In the genomic region with DNA sequence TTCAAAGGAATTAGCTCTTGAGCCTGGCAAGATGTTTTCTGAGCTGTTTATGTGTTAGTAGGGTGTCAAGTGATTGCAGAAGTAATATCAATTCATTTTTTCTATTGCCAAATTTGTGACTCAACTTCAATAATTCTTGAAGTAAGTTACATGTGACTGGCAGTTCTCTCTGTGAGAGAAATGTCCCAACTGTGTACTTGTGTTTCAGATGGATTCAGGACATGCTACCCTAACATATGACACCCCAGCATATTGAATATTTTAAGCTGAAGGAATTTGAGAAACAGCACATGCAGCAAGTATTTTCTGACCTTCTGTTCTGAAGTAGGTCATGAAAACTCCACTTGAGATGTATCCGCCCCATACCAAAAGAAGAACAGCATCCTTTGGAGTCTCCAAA, we compare ENCODE assay signal across 32 cellular contexts.
"Had no signal": no experiment of that assay in that cellular context is flagged by ENCODE, and none has a peak within 500 bp of the region (broad histone marks: within the 10 kb centered on the region; RNA-seq: fewer than 3 reads in every experiment).

No MANE protein-coding gene starts in this region.

- H3K36me3 Mint-ChIP-seq: naive B cell; naive thymus-derived CD8-positive, alpha-beta T cell; natural killer cell treated with Interleukin-12 subunit alpha and Interleukin-12 subunit beta and Interleukin-15 and Interleukin-18, amount 100 ng/mL, for 72 hours; stimulated activated effector memory CD8-positive, alpha-beta T cell treated with anti-CD3 and anti-CD28 coated beads, Interleukin-12 subunit alpha, Interleukin-12 subunit beta, amount 100 ng/mL, for 72 hours; stimulated activated naive B cell treated with anti-CD40 and anti-IgM and Interleukin-4, amounts not matched to agents 10 μg/mL and 1 μg/mL and 100 μg/mL, for 72 hours had no signal

- DNase-seq: naive B cell; naive thymus-derived CD8-positive, alpha-beta T cell; nephron progenitor cell; nucleus accumbens; ovary; posterior cingulate gyrus; psoas muscle; right cardiac atrium; right lobe of liver; sigmoid colon; spleen; stimulated activated CD4-positive, alpha-beta T cell treated with anti-CD3 and anti-CD28 coated beads, Interleukin-12 subunit alpha, Interleukin-12 subunit beta, amount 100 ng/mL, for 4 hours; stimulated activated CD4-positive, alpha-beta T cell treated with anti-CD3 and anti-CD28 coated beads, Interleukin-1b, Interleukin-23, amount 100 ng/mL, for 48 hours; stimulated activated CD4-positive, alpha-beta T cell treated with anti-CD3 and anti-CD28 coated beads, Interleukin-4, amount 100 ng/mL, for 24 hours; stimulated activated naive B cell treated with anti-CD40 and anti-IgM and Interleukin-4, amounts not matched to agents 10 μg/mL and 1 μg/mL and 100 μg/mL, for 72 hours; stimulated activated naive CD4-positive, alpha-beta T cell treated with Interleukin-2 at 50 U/mL for 16 hours; stomach; thyroid gland; trophoblast cell; upper lobe of left lung; uterus had no signal

- H3K4me3 Mint-ChIP-seq: naive B cell; naive thymus-derived CD8-positive, alpha-beta T cell; natural killer cell treated with Interleukin-12 subunit alpha and Interleukin-12 subunit beta and Interleukin-15 and Interleukin-18, amount 100 ng/mL, for 72 hours; nephron progenitor cell; neural crest cell; stimulated activated effector memory CD8-positive, alpha-beta T cell treated with anti-CD3 and anti-CD28 coated beads, Interleukin-12 subunit alpha, Interleukin-12 subunit beta, amount 100 ng/mL, for 72 hours; stimulated activated naive B cell treated with anti-CD40 and anti-IgM and Interleukin-4, amounts not matched to agents 10 μg/mL and 1 μg/mL and 100 μg/mL, for 72 hours; stimulated activated naive CD8-positive, alpha-beta T cell treated with anti-CD3 and anti-CD28 coated beads, Interleukin-15, Interleukin-2, amounts not matched to agents 100 ng/mL and 50 ng/mL, for 24 hours had no signal

- H3K9me3 Mint-ChIP-seq: naive thymus-derived CD8-positive, alpha-beta T cell; natural killer cell treated with Interleukin-12 subunit alpha and Interleukin-12 subunit beta and Interleukin-15 and Interleukin-18, amount 100 ng/mL, for 72 hours; nephron progenitor cell; neural crest cell; stimulated activated naive B cell treated with anti-CD40 and anti-IgM and Interleukin-4, amounts not matched to agents 10 μg/mL and 1 μg/mL and 100 μg/mL, for 72 hours; stimulated activated naive CD8-positive, alpha-beta T cell treated with anti-CD3 and anti-CD28 coated beads, Interleukin-15, Interleukin-2, amounts not matched to agents 100 ng/mL and 50 ng/mL, for 24 hours had no signal

- H3K27ac ChIP-seq: neutrophil, ovary, parathyroid adenoma, psoas muscle, right lobe of liver, sigmoid colon, skin epidermis, spleen, stomach, thoracic aorta, thyroid gland, tibial nerve, upper lobe of left lung, uterus had no signal

- H3K79me2 ChIP-seq: parathyroid adenoma had no signal

- H3K36me3 ChIP-seq: neutrophil, ovary, right lobe of liver, sigmoid colon, spleen, stomach, thoracic aorta, thyroid gland, tibial nerve, upper lobe of left lung, uterus had no signal

- H3K4me1 ChIP-seq: parathyroid adenoma, right lobe of liver, sigmoid colon, spleen, stomach, thyroid gland, tibial nerve, upper lobe of left lung, uterus had no signal

- ATAC-seq: naive thymus-derived CD8-positive, alpha-beta T cell; natural killer cell treated with Interleukin-12 subunit alpha and Interleukin-12 subunit beta and Interleukin-15 and Interleukin-18, amount 100 ng/mL, for 72 hours; right cardiac atrium; right lobe of liver; stimulated activated effector memory CD8-positive, alpha-beta T cell treated with anti-CD3 and anti-CD28 coated beads, Interleukin-12 subunit alpha, Interleukin-12 subunit beta, amount 100 ng/mL, for 72 hours; stimulated activated naive B cell treated with anti-CD40 and anti-IgM and Interleukin-4, amounts not matched to agents 10 μg/mL and 1 μg/mL and 100 μg/mL, for 72 hours had no signal

- H3K4me1 Mint-ChIP-seq: naive B cell; naive thymus-derived CD8-positive, alpha-beta T cell; nephron progenitor cell; neural crest cell; stimulated activated effector memory CD8-positive, alpha-beta T cell treated with anti-CD3 and anti-CD28 coated beads, Interleukin-12 subunit alpha, Interleukin-12 subunit beta, amount 100 ng/mL, for 72 hours; stimulated activated naive B cell treated with anti-CD40 and anti-IgM and Interleukin-4, amounts not matched to agents 10 μg/mL and 1 μg/mL and 100 μg/mL, for 72 hours had no signal

- H3K27me3 Mint-ChIP-seq: naive B cell; naive thymus-derived CD8-positive, alpha-beta T cell; natural killer cell treated with Interleukin-12 subunit alpha and Interleukin-12 subunit beta and Interleukin-15 and Interleukin-18, amount 100 ng/mL, for 72 hours; progenitor cell of endocrine pancreas; stimulated activated naive B cell treated with anti-CD40 and anti-IgM and Interleukin-4, amounts not matched to agents 10 μg/mL and 1 μg/mL and 100 μg/mL, for 72 hours; stimulated activated naive CD8-positive, alpha-beta T cell treated with anti-CD3 and anti-CD28 coated beads, Interleukin-15, Interleukin-2, amounts not matched to agents 100 ng/mL and 50 ng/mL, for 24 hours had no signal

- H3K27me3 ChIP-seq: neutrophil, ovary, right lobe of liver, sigmoid colon, spleen, stomach, thyroid gland, tibial nerve, upper lobe of left lung, uterus had no signal

- H3K9me3 ChIP-seq: neutrophil, ovary, psoas muscle, right lobe of liver, sigmoid colon, spleen, stomach, thoracic aorta, thyroid gland, tibial nerve, upper lobe of left lung, uterus had no signal

- H3K9ac ChIP-seq: parathyroid adenoma had no signal

- H3K4me2 ChIP-seq: smooth muscle cell had no signal

- H3K4me3 ChIP-seq: ovary, psoas muscle, right lobe of liver, sigmoid colon, skin epidermis, smooth muscle cell, spleen, stomach, thoracic aorta, thyroid gland, tibial nerve, upper lobe of left lung, uterus had no signal

- H2AFZ ChIP-seq: parathyroid adenoma had no signal

- H3K27ac Mint-ChIP-seq: naive B cell; naive thymus-derived CD8-positive, alpha-beta T cell; natural killer cell treated with Interleukin-12 subunit alpha and Interleukin-12 subunit beta and Interleukin-15 and Interleukin-18, amount 100 ng/mL, for 72 hours; nephron progenitor cell; progenitor cell of endocrine pancreas; stimulated activated effector memory CD8-positive, alpha-beta T cell treated with anti-CD3 and anti-CD28 coated beads, Interleukin-12 subunit alpha, Interleukin-12 subunit beta, amount 100 ng/mL, for 72 hours; stimulated activated naive B cell treated with anti-CD40 and anti-IgM and Interleukin-4, amounts not matched to agents 10 μg/mL and 1 μg/mL and 100 μg/mL, for 72 hours; stimulated activated naive CD8-positive, alpha-beta T cell treated with anti-CD3 and anti-CD28 coated beads, Interleukin-15, Interleukin-2, amounts not matched to agents 100 ng/mL and 50 ng/mL, for 24 hours had no signal
